12 cellular contexts compared by ENCODE assay signal in genomic region chr1:106022312-106022902, GRCh38.
DNase-seq lines count a peak whose midpoint lies in the region; ATAC-seq and TF ChIP-seq lines count a peak whose summit lies in the region.
"Had no signal": no experiment of that assay in that cellular context is flagged by ENCODE, and none has a peak within 500 bp of the region (broad histone marks: within the 10 kb centered on the region; RNA-seq: fewer than 3 reads in every experiment).

No MANE protein-coding gene starts in this region.

- no peaks in the 10 kb centered on the region for H3K27me3 Mint-ChIP-seq in natural killer cell treated with Interleukin-12 subunit alpha and Interleukin-12 subunit beta and Interleukin-15 and Interleukin-18, amount 100 ng/mL, for 72 hours

- H3K9me2 ChIP-seq in PC-3 (replicated peaks; ENCODE audit: low read length) = no peaks in the 10 kb centered on the region

- CTCF ChIA-PET in AG04449 (lab: Yijun Ruan, JAX) (no interaction called here), PC-3 (lab: Charles Lee) (no interaction called here)

- no peak for TF ChIP-seq EP300 in upper lobe of left lung (IDR thresholded peaks at IDR 0.05)

- H3K4me1 ChIP-seq in PC-3 (ENCODE audit: insufficient read depth, low read length) = no peaks in the 10 kb centered on the region
- no peaks in the 10 kb centered on the region for H3K4me1 ChIP-seq in upper lobe of left lung

- H3K36me3 ChIP-seq in PC-3 (ENCODE audit: low read depth, low read length) (no peaks in the 10 kb centered on the region), upper lobe of left lung (no peaks in the 10 kb centered on the region)
- H3K36me3 ChIP-seq: neutrophil had no signal

- no peaks in the 10 kb centered on the region for H3K79me2 ChIP-seq in PC-3 (ENCODE audit: low read length)

- ATAC-seq in GM18909 (IDR thresholded peaks at IDR 0.05; ENCODE audit: poor library complexity, unreplicated experiment) (peak; percentile 50), PC-3 (no peak), upper lobe of left lung (ENCODE audit: low FRiP score in 2 of 2) (no peak)
- no peak for ATAC-seq in natural killer cell treated with Interleukin-12 subunit alpha and Interleukin-12 subunit beta and Interleukin-15 and Interleukin-18, amount 100 ng/mL, for 72 hours

- H3K27me3 ChIP-seq in PC-3 (ENCODE audit: low read length) (no peaks in the 10 kb centered on the region), upper lobe of left lung (no peaks in the 10 kb centered on the region)
- H3K27me3 ChIP-seq: neutrophil had no signal

- no peak overlapping the region for H3K9ac ChIP-seq in PC-3 (ENCODE audit: low read length)

- H3K9me3 Mint-ChIP-seq in natural killer cell treated with Interleukin-12 subunit alpha and Interleukin-12 subunit beta and Interleukin-15 and Interleukin-18, amount 100 ng/mL, for 72 hours = peaks cover 10% of the 10 kb centered on the region

- no peaks in the 10 kb centered on the region for H4K20me1 ChIP-seq in PC-3 (ENCODE audit: low read length)

- no peaks in the 10 kb centered on the region for H3K36me3 Mint-ChIP-seq in natural killer cell treated with Interleukin-12 subunit alpha and Interleukin-12 subunit beta and Interleukin-15 and Interleukin-18, amount 100 ng/mL, for 72 hours

- H3K9me3 ChIP-seq in PC-3 (ENCODE audit: low read length) = no peaks in the 10 kb centered on the region
- H3K9me3 ChIP-seq in upper lobe of left lung = no peaks in the 10 kb centered on the region
- H3K9me3 ChIP-seq: neutrophil had no signal

- WGBS in upper lobe of left lung, 2 donors = 10 to 16% methylated on average over 2 of the region's 2 CpGs

- TF ChIP-seq POLR2A in upper lobe of left lung (IDR thresholded peaks at IDR 0.05) = no peak

- POLR2A ChIA-PET in AG04449 (lab: Yijun Ruan, JAX) (no interaction called here), PC-3 (lab: Charles Lee; ENCODE audit: unreplicated experiment) (no interaction called here)

- intact Hi-C loops in PC-3 (cut with micrococcal nuclease) = loop anchor here (2.0 to 10.0 kb wide), 3 partner anchors 246 to 1102 kb away; no protein-coding TSS in a partner anchor

- H2AFZ ChIP-seq in PC-3 (ENCODE audit: low read length) = no peak overlapping the region

- H3F3A ChIP-seq in PC-3 (ENCODE audit: low read length, unreplicated experiment) = no peaks in the 10 kb centered on the region

- no peak overlapping the region for H3K4me3 Mint-ChIP-seq in natural killer cell treated with Interleukin-12 subunit alpha and Interleukin-12 subunit beta and Interleukin-15 and Interleukin-18, amount 100 ng/mL, for 72 hours

- no peak overlapping the region for H3K27ac ChIP-seq in PC-3 (ENCODE audit: low read length)
- H3K27ac ChIP-seq in upper lobe of left lung = no peak overlapping the region
- H3K27ac ChIP-seq: neutrophil had no signal

- no TSS peak for BruUV-seq in PC-3 (replicated peaks; lab: Mats Ljungman, UMichigan)

- DNase-seq in AG04449 (ENCODE audit: low read depth, low spot score) = no peak
- peak; percentile 51 for DNase-seq in PC-3
- DNase-seq in fibroblast of villous mesenchyme (ENCODE audit: low read depth) = peak; percentile 0
- no peak for DNase-seq in AG08396 (ENCODE audit: low spot score)
- DNase-seq in upper lobe of left lung = no peak
- no peak for DNase-seq in midbrain (lab: John Stamatoyannopoulos, UW)
- DNase-seq in natural killer cell treated with Interleukin-12 subunit alpha and Interleukin-12 subunit beta and Interleukin-15 and Interleukin-18, amount 100 ng/mL, for 72 hours (ENCODE audit: low spot score) = no peak
- DNase-seq: activated CD4-positive, alpha-beta T cell treated with anti-CD3 and anti-CD28 coated beads, Interleukin-2, amount 50 U/mL, for 4 hours; GDM1; stimulated activated naive CD4-positive, alpha-beta T cell had no signal

- H3K27ac Mint-ChIP-seq in natural killer cell treated with Interleukin-12 subunit alpha and Interleukin-12 subunit beta and Interleukin-15 and Interleukin-18, amount 100 ng/mL, for 72 hours = no peak overlapping the region

- H3K4me1 Mint-ChIP-seq in natural killer cell treated with Interleukin-12 subunit alpha and Interleukin-12 subunit beta and Interleukin-15 and Interleukin-18, amount 100 ng/mL, for 72 hours (ENCODE audit: low read depth in 2 of 2) = no peaks in the 10 kb centered on the region

- no peak overlapping the region for H3K4me3 ChIP-seq in AG04449 (ENCODE audit: low read depth, low read length)
- no peak overlapping the region for H3K4me3 ChIP-seq in PC-3 (ENCODE audit: low read length)
- no peak overlapping the region for H3K4me3 ChIP-seq in fibroblast of villous mesenchyme (ENCODE audit: low read depth, low read length)
- no peak overlapping the region for H3K4me3 ChIP-seq in upper lobe of left lung

- no peak overlapping the region for H3K4me2 ChIP-seq in PC-3 (ENCODE audit: low read length)

- TF ChIP-seq CTCF in AG04449 (IDR thresholded peaks at IDR 0.05; ENCODE audit: insufficient read depth, low read length, missing control alignments) (peak; percentile 1), PC-3 (conservative IDR thresholded peaks at IDR 0.05; ENCODE audit: low read depth, low read length) (peak; percentile 68), fibroblast of villous mesenchyme (IDR thresholded peaks at IDR 0.05; ENCODE audit: insufficient read depth, low read depth, low read length) (peak; percentile 22), upper lobe of left lung (IDR thresholded peaks at IDR 0.05) (peak in 3 of 6 experiments; percentile 9 to 17 (median 14))

Comparison
In these comparisons a context has a peak if more than half of its experiments do, and no peak if none do; other contexts are left out.
1. DNase-seq: peak in PC-3 (single experiment) and fibroblast of villous mesenchyme (single experiment); none in AG04449 (single experiment), AG08396 (single experiment), upper lobe of left lung (0 of 2), midbrain (single experiment) and natural killer cell treated with Interleukin-12 subunit alpha and Interleukin-12 subunit beta and Interleukin-15 and Interleukin-18, amount 100 ng/mL, for 72 hours (single experiment).